In genomic region chr12:8780389-8780788, GRCh38 we compare ENCODE assay signal across 8 cellular contexts. TPM values are rescaled to one million over a fixed set of nuclear protein-coding genes. Genes with fewer than 3 reads are reported as not detected.
DNase-seq lines count a peak whose midpoint lies in the region; ATAC-seq and TF ChIP-seq lines count a peak whose summit lies in the region.

No MANE protein-coding gene starts in this region.

- DNase-seq in GM12865 (ENCODE audit: low read depth) (peak; percentile 35), NCI-H460 (ENCODE audit: extremely low read depth, low read depth) (peak; percentile 11), epithelial cell of prostate (ENCODE audit: low read depth, low spot score) (peak; percentile 2), prostate gland (ENCODE audit: low spot score) (peak; percentile 25), NCI-H510A (lab: John Stamatoyannopoulos, UW) (no peak), ecto neural progenitor cell (ENCODE audit: low spot score) (no peak), UCSD-AML1 (lab: John Stamatoyannopoulos, UW; ENCODE audit: unreplicated experiment) (no peak)

- H3K27ac ChIP-seq in epithelial cell of prostate (no peak overlapping the region), prostate gland (no peak overlapping the region)

- H3K4me3 ChIP-seq in GM12865 (ENCODE audit: low read depth, low read length) = no peak overlapping the region
- no peak overlapping the region for H3K4me3 ChIP-seq in prostate gland

- H3K9me3 ChIP-seq in prostate gland = no peaks in the 10 kb centered on the region

- TF ChIP-seq POLR2A in prostate gland (IDR thresholded peaks at IDR 0.05) = no peak

- no peaks in the 10 kb centered on the region for H3K4me1 ChIP-seq in prostate gland (replicated peaks)

- intact Hi-C loops in prostate gland (cut with DNase I) = no loop called here

- no peak for ATAC-seq in GM18861 (IDR thresholded peaks at IDR 0.05; ENCODE audit: unreplicated experiment)

- no peaks in the 10 kb centered on the region for H3K36me3 ChIP-seq in prostate gland

- no peaks in the 10 kb centered on the region for H3K27me3 ChIP-seq in prostate gland (replicated peaks; ENCODE audit: insufficient read depth)

- TF ChIP-seq CTCF in GM12865 (IDR thresholded peaks at IDR 0.05; ENCODE audit: insufficient read depth, low read depth, low read length, missing control alignments) = peak; percentile 21
- peak in 2 of 4 experiments; percentile 48 to 57 for TF ChIP-seq CTCF in prostate gland (IDR thresholded peaks at IDR 0.05)

- 84% methylated on average over 1 of the region's 1 CpG for WGBS in prostate gland

RNA-seq across cellular contexts. Expression of gene A2ML1, which starts 42.0 kb away (rescaled TPM):
- total RNA-seq in NCI-H460 (2014; rRNA removed; shearing (Covaris generic)) = not detected in 2 replicates
- polyA plus RNA-seq in NCI-H460 (2014; cell fraction: nucleus; rRNA removed) = not detected in 2 replicates
- total RNA-seq in prostate gland = 10 to 100 TPM in 1 of 2 donors, 1 to 10 TPM in 1; 1.6 to 43.7 TPM

Comparison
In these comparisons a context has a peak if more than half of its experiments do, and no peak if none do; other contexts are left out.
1. DNase-seq: peak in GM12865 (single experiment), NCI-H460 (single experiment), epithelial cell of prostate (single experiment) and prostate gland (single experiment); none in NCI-H510A (single experiment), ecto neural progenitor cell (single experiment) and UCSD-AML1 (single experiment).